In genomic region chr20:44097521-44098255, GRCh38 we compare ENCODE assay signal across 19 cellular contexts.
DNase-seq lines count a peak whose midpoint lies in the region; ATAC-seq and TF ChIP-seq lines count a peak whose summit lies in the region.
"Had no signal": no experiment of that assay in that cellular context is flagged by ENCODE, and none has a peak within 500 bp of the region (broad histone marks: within the 10 kb centered on the region; RNA-seq: fewer than 3 reads in every experiment).

No MANE protein-coding gene starts in this region.

- H3K36me3 ChIP-seq in heart left ventricle: no peaks in the 10 kb centered on the region
- H3K36me3 ChIP-seq in sigmoid colon: no peaks in the 10 kb centered on the region
- H3K36me3 ChIP-seq: colonic mucosa had no signal

- 62 to 73% (median 66%) methylated on average over 14 of the region's 14 CpGs for WGBS in heart left ventricle, 4 donors
- WGBS in sigmoid colon, 2 donors: 71 to 76% methylated on average over 14 of the region's 14 CpGs

- TF ChIP-seq POLR2A in heart left ventricle (IDR thresholded peaks at IDR 0.05) (no peak), sigmoid colon (IDR thresholded peaks at IDR 0.05) (no peak)

- H3K27me3 ChIP-seq in heart left ventricle: peaks cover 0 to 16% (median 0%) of the 10 kb centered on the region in 9 donors
- peaks cover 21% of the 10 kb centered on the region for H3K27me3 ChIP-seq in foreskin keratinocyte
- H3K27me3 ChIP-seq in sigmoid colon: no peaks in the 10 kb centered on the region

- H3K4me3 ChIP-seq in heart left ventricle (no peak overlapping the region), sigmoid colon (no peak overlapping the region)
- H3K4me3 ChIP-seq: colonic mucosa, GM12878, lung, SK-N-MC had no signal

- TF ChIP-seq CTCF in heart left ventricle (IDR thresholded peaks at IDR 0.05) (no peak), foreskin keratinocyte (conservative IDR thresholded peaks at IDR 0.05) (no peak), sigmoid colon (IDR thresholded peaks at IDR 0.05) (no peak)

- H3K9me3 ChIP-seq in heart left ventricle (peaks cover 0 to 10% (median 0%) of the 10 kb centered on the region in 12 donors), sigmoid colon (no peaks in the 10 kb centered on the region)
- H3K9me3 ChIP-seq: colonic mucosa had no signal

- H3K4me1 ChIP-seq in heart left ventricle: peaks cover 0 to 8% (median 0%) of the 10 kb centered on the region in 12 donors
- H3K4me1 ChIP-seq in foreskin keratinocyte: no peaks in the 10 kb centered on the region
- H3K4me1 ChIP-seq in sigmoid colon: peaks cover 0 to 16% (median 7%) of the 10 kb centered on the region in 4 donors
- H3K4me1 ChIP-seq: colonic mucosa had no signal

- TF ChIP-seq EP300 in sigmoid colon (IDR thresholded peaks at IDR 0.05): no peak

- H3K27ac ChIP-seq in heart left ventricle: no peak overlapping the region
- no peak overlapping the region for H3K27ac ChIP-seq in foreskin keratinocyte
- peak overlapping the region in 3 of 4 donors; percentile 9 to 52 (median 20) for H3K27ac ChIP-seq in sigmoid colon
- H3K27ac ChIP-seq: colonic mucosa, SK-N-MC had no signal

- intact Hi-C loops in heart left ventricle (cut with DNase I): no loop called here
- intact Hi-C loops in Right ventricle myocardium inferior (cut with DNase I): no loop called here
- intact Hi-C loops in sigmoid colon (cut with DNase I): no loop called here

- ATAC-seq in heart left ventricle (peak; percentile 24 to 66 (median 60)), Right ventricle myocardium inferior (no peak), foreskin keratinocyte (peak; percentile 42), SK-N-SH treated with all-trans-retinoic acid at 6 μM for 48 hours (no peak)
- ATAC-seq: activated CD8-positive, alpha-beta memory T cell treated with anti-CD3 and anti-CD28 coated beads, Interleukin-2, amount 10 ng/mL, durations not matched to agents 7 days and 5 days; naive thymus-derived CD4-positive, alpha-beta T cell had no signal

- DNase-seq in heart left ventricle (no peak), Right ventricle myocardium inferior (ENCODE audit: missing footprints) (no peak), SW480 (ENCODE audit: low spot score) (peak; percentile 52), foreskin keratinocyte (peak in 1 of 2 donors; percentile 46), sigmoid colon (peak; percentile 66), A172 (ENCODE audit: low spot score) (no peak)
- no peak for DNase-seq in stimulated activated CD4-positive, alpha-beta T cell treated with anti-CD3 and anti-CD28 coated beads, Interleukin-12 subunit alpha, Interleukin-12 subunit beta, amount 100 ng/mL, for 4 hours
- DNase-seq: activated CD8-positive, alpha-beta memory T cell treated with anti-CD3 and anti-CD28 coated beads, Interleukin-2, amount 10 ng/mL, durations not matched to agents 7 days and 5 days; activated naive CD4-positive, alpha-beta T cell treated with Interleukin-2 at 50 U/mL for 16 hours; colonic mucosa; GF-D8; Kasumi-1; naive thymus-derived CD4-positive, alpha-beta T cell; NCI-H526 treated with DMSO at 0.1 percent for 48 hours; T1000 had no signal

TF ChIP-seq in SK-N-SH treated with all-trans-retinoic acid at 6 μM for 48 hours, 23 proteins besides CTCF, POLR2A, EP300 and RAD21:
- TF ChIP-seq POU6F1 (CRISPR knock-in tag; IDR thresholded peaks at IDR 0.05; ENCODE audit: borderline replicate concordance, low read depth) (no peak), CSRNP3 (CRISPR knock-in tag; IDR thresholded peaks at IDR 0.05) (no peak), TCF4 (CRISPR knock-in tag; IDR thresholded peaks at IDR 0.05; ENCODE audit: borderline replicate concordance) (no peak), PPARA (CRISPR knock-in tag; IDR thresholded peaks at IDR 0.05; ENCODE audit: borderline replicate concordance) (no peak), CSDC2 (CRISPR knock-in tag; IDR thresholded peaks at IDR 0.05) (no peak), ZFP3 (CRISPR knock-in tag; IDR thresholded peaks at IDR 0.05) (no peak), ISL1 (CRISPR knock-in tag; IDR thresholded peaks at IDR 0.05) (no peak), ZFP30 (CRISPR knock-in tag; IDR thresholded peaks at IDR 0.05) (no peak)
TF ChIP-seq in SK-N-SH treated with all-trans-retinoic acid at 6 μM for 48 hours: peak in this region for 0.

Comparison
In these comparisons a context has a peak if more than half of its experiments do, and no peak if none do; other contexts are left out.
1. ATAC-seq: peak in heart left ventricle (4 of 4) and foreskin keratinocyte (single experiment); none in Right ventricle myocardium inferior (single experiment) and SK-N-SH treated with all-trans-retinoic acid at 6 μM for 48 hours (single experiment).
2. DNase-seq: peak in SW480 (single experiment) and sigmoid colon (single experiment); none in heart left ventricle (0 of 5), Right ventricle myocardium inferior (single experiment), stimulated activated CD4-positive, alpha-beta T cell treated with anti-CD3 and anti-CD28 coated beads, Interleukin-12 subunit alpha, Interleukin-12 subunit beta, amount 100 ng/mL, for 4 hours (single experiment) and A172 (single experiment).
3. H3K27ac ChIP-seq: peak in sigmoid colon (3 of 4); none in heart left ventricle (0 of 12) and foreskin keratinocyte (single experiment).